ENCODE assay signal across 21 cellular contexts in genomic region chr3:170159933-170160332, GRCh38. TPM values are rescaled to one million over a fixed set of nuclear protein-coding genes. Genes with fewer than 3 reads are reported as not detected.
DNase-seq lines count a peak whose midpoint lies in the region; ATAC-seq and TF ChIP-seq lines count a peak whose summit lies in the region.
"Had no signal": no experiment of that assay in that cellular context is flagged by ENCODE, and none has a peak within 500 bp of the region (broad histone marks: within the 10 kb centered on the region; RNA-seq: fewer than 3 reads in every experiment).

No MANE protein-coding gene starts in this region.

- H3K4me1 Mint-ChIP-seq in CD4-positive, alpha-beta T cell (ENCODE audit: low read depth) = peaks cover 76% of the 10 kb centered on the region
- H3K4me1 Mint-ChIP-seq in T-helper 17 cell = peaks cover 51% of the 10 kb centered on the region

- H3K27me3 ChIP-seq in A673 (replicated peaks; ENCODE audit: insufficient read depth, low read depth, low read length, poor library complexity) (no peaks in the 10 kb centered on the region), MG63 (no peaks in the 10 kb centered on the region)
- no peaks in the 10 kb centered on the region for H3K27me3 ChIP-seq in CD4-positive, alpha-beta T cell (ENCODE audit: control insufficient read depth, insufficient read depth, low read length)
- H3K27me3 ChIP-seq: adrenal gland, brain microvascular endothelial cell, hepatocyte, Peyer's patch had no signal

- intact Hi-C loops in A673 (cut with micrococcal nuclease; ENCODE audit: unreplicated experiment) = no loop called here
- intact Hi-C loops in CD4-positive, alpha-beta T cell (cut with DNase I, micrococcal nuclease) = no loop called here

- CTCF ChIA-PET in A673 (lab: Charles Lee) = no interaction called here
- CTCF ChIA-PET in CD4-positive, alpha-beta T cell (lab: Charles Lee) = no interaction called here

- H3K4me3 Mint-ChIP-seq in CD4-positive, alpha-beta T cell = peak overlapping the region; percentile 1
- no peak overlapping the region for H3K4me3 Mint-ChIP-seq in T-helper 17 cell

- H3K27ac Mint-ChIP-seq in CD4-positive, alpha-beta T cell = peak overlapping the region; percentile 77
- peak overlapping the region; percentile 63 for H3K27ac Mint-ChIP-seq in T-helper 17 cell
- H3K27ac Mint-ChIP-seq: activated T-helper 2 cell treated with anti-CD3 and anti-CD28 coated beads, Interferon-gamma antibody, Interleukin-2, Interleukin-4, amounts not matched to agents 10 μg/mL and 5 μg/mL and 100 μg/mL, durations not matched to agents 14 hours and 24 hours and 36 hours had no signal

- H3K9me3 ChIP-seq in A673 (ENCODE audit: low read depth, low read length, poor library complexity, severe bottlenecking) (no peaks in the 10 kb centered on the region), T-helper 17 cell (ENCODE audit: control insufficient read depth, low read length, poor library complexity, severe bottlenecking) (no peaks in the 10 kb centered on the region), MG63 (no peaks in the 10 kb centered on the region)
- no peaks in the 10 kb centered on the region for H3K9me3 ChIP-seq in CD4-positive, alpha-beta T cell (ENCODE audit: control insufficient read depth, low read length)
- H3K9me3 ChIP-seq: adrenal gland, Peyer's patch had no signal

- POLR2A ChIA-PET in A673 (lab: Charles Lee; ENCODE audit: low non-redundant PET) = no interaction called here
- POLR2A ChIA-PET in CD4-positive, alpha-beta T cell (lab: Charles Lee) = no interaction called here

- peak overlapping the region; percentile 18 for H3K27ac ChIP-seq in A673 (ENCODE audit: low read depth, low read length, poor library complexity, severe bottlenecking)
- no peak overlapping the region for H3K27ac ChIP-seq in CD4-positive, alpha-beta T cell (ENCODE audit: low read depth, low read length)
- H3K27ac ChIP-seq: adrenal gland, brain microvascular endothelial cell, Peyer's patch, skin epidermis had no signal

- peaks cover 28% of the 10 kb centered on the region for H3K36me3 ChIP-seq in A673 (ENCODE audit: insufficient read depth, low read length, poor library complexity, severe bottlenecking)
- H3K36me3 ChIP-seq in MG63 = peaks cover 69% of the 10 kb centered on the region

- no peak overlapping the region for H3K4me3 ChIP-seq in A673 (ENCODE audit: low read depth, low read length, poor library complexity, severe bottlenecking)
- no peak overlapping the region for H3K4me3 ChIP-seq in MG63
- H3K4me3 ChIP-seq: adrenal gland, hepatocyte, Peyer's patch, skin epidermis had no signal

- H3K9me3 Mint-ChIP-seq in CD4-positive, alpha-beta T cell = no peaks in the 10 kb centered on the region
- H3K9me3 Mint-ChIP-seq: activated T-helper 2 cell treated with anti-CD3 and anti-CD28 coated beads, Interferon-gamma antibody, Interleukin-2, Interleukin-4, amounts not matched to agents 10 μg/mL and 5 μg/mL and 100 μg/mL, durations not matched to agents 14 hours and 24 hours and 36 hours had no signal

- no peak for TF ChIP-seq CTCF in A673 (conservative IDR thresholded peaks at IDR 0.05; ENCODE audit: low read depth, low read length)
- TF ChIP-seq CTCF in CD4-positive, alpha-beta T cell (IDR thresholded peaks at IDR 0.05) = no peak

- no peaks in the 10 kb centered on the region for H3K4me1 ChIP-seq in A673 (ENCODE audit: insufficient read depth, low read length, poor library complexity, severe bottlenecking)

- no peak for ATAC-seq in CD4-positive, alpha-beta T cell (ENCODE audit: poor library complexity)
- ATAC-seq in T-helper 17 cell = no peak
- peak; percentile 61 for ATAC-seq in left lobe of liver
- ATAC-seq in GM19023 (IDR thresholded peaks at IDR 0.05; ENCODE audit: unreplicated experiment) = no peak

- DNase-seq in A673 (ENCODE audit: low spot score) = no peak
- DNase-seq in CD4-positive, alpha-beta T cell = no peak
- DNase-seq in T-helper 17 cell = no peak
- DNase-seq in left lobe of liver (ENCODE audit: low spot score) = no peak
- DNase-seq in stimulated activated CD4-positive, alpha-beta T cell treated with anti-CD3 and anti-CD28 coated beads, Interleukin-15, amount 100 ng/mL, for 24 hours = no peak
- DNase-seq in MG63 = no peak
- DNase-seq: adrenal gland; brain microvascular endothelial cell; DMS53; effector CD8-positive, alpha-beta T cell; foreskin melanocyte; NCI-H1105; NCI-H2081 treated with DMSO at 0.1 percent for 48 hours; NCI-H510A; Peyer's patch; stimulated activated naive CD4-positive, alpha-beta T cell; T-helper 9 cell had no signal

- H3K27me3 Mint-ChIP-seq in CD4-positive, alpha-beta T cell = no peaks in the 10 kb centered on the region
- no peaks in the 10 kb centered on the region for H3K27me3 Mint-ChIP-seq in T-helper 17 cell

- peaks cover 76% of the 10 kb centered on the region for H3K36me3 Mint-ChIP-seq in CD4-positive, alpha-beta T cell (ENCODE audit: low read depth)
- peaks cover 6% of the 10 kb centered on the region for H3K36me3 Mint-ChIP-seq in T-helper 17 cell (ENCODE audit: low read depth)

- no TSS peak for BruUV-seq in A673 (replicated peaks; lab: Mats Ljungman, UMichigan)

RNA-seq across cellular contexts. Expression of gene PHC3, which starts 21.6 kb away (rescaled TPM):
- total RNA-seq in A673 (2021) (49.2 and 55.4 TPM in 2 replicates), T-helper 17 cell (100 to 1,000 TPM; 124 to 134 TPM), left lobe of liver (17.6 TPM)
- total RNA-seq in CD4-positive, alpha-beta T cell = 100 to 1,000 TPM; 143 to 150 TPM
- total RNA-seq in MG63 (2014; rRNA removed; shearing (Covaris generic); ENCODE audit: low replicate concordance) = 9.5 and 11.1 TPM in 2 replicates
